Comparison of ENCODE assay signal across 24 cellular contexts in genomic region chr11:76141901-76142300, GRCh38.
"Had no signal": no experiment of that assay in that cellular context is flagged by ENCODE, and none has a peak within 500 bp of the region (broad histone marks: within the 10 kb centered on the region; RNA-seq: fewer than 3 reads in every experiment).

No MANE protein-coding gene starts in this region.

- DNase-seq: activated B cell treated with CpG ODN at 0.5 μM for 24 hours; activated CD4-positive, alpha-beta memory T cell treated with anti-CD3 and anti-CD28 coated beads for 36 hours; activated CD4-positive, alpha-beta T cell treated with anti-CD3 and anti-CD28 coated beads for 1 hour; activated CD4-positive, alpha-beta T cell treated with anti-CD3 and anti-CD28 coated beads, Interleukin-2, amount 10 ng/mL, durations not matched to agents 24 days and 14 days; activated CD8-positive, alpha-beta memory T cell treated with anti-CD3 and anti-CD28 coated beads, Interleukin-2, amount 50 U/mL, for 4 hours; activated naive CD4-positive, alpha-beta T cell treated with anti-CD3 and anti-CD28 coated beads, Interleukin-2, amount 50 U/mL, for 16 hours; activated naive CD8-positive, alpha-beta T cell treated with anti-CD3 and anti-CD28 coated beads, Interleukin-2, amount 10 ng/mL, durations not matched to agents 7 days and 5 days; adrenal gland; anterior cingulate cortex; MG63; MV-4-11; NCI-H1092 treated with DMSO at 0.1 percent for 48 hours; NCI-H1417 treated with DMSO at 0.1 percent for 48 hours; NCI-H1694; NCI-H2029 treated with DMSO at 0.1 percent for 48 hours; NCI-H510A treated with DMSO at 0.1 percent for 48 hours; NCI-H69; NK-92 treated with Interleukin-12 subunit alpha and Interleukin-12 subunit beta, amount 100 ng/mL, for 24 hours; OCI-M1; RPMI8226; SHP77; T-helper 17 cell; T-helper 9 cell had no signal

- H3K27ac ChIP-seq: adrenal gland had no signal

- H3K27me3 ChIP-seq: adrenal gland, MG63 had no signal

- H3K4me3 ChIP-seq: adrenal gland, MG63 had no signal

- H3K36me3 ChIP-seq: MG63 had no signal

- H3K9me3 ChIP-seq: adrenal gland, MG63 had no signal

- ATAC-seq: Panc1, T-helper 17 cell had no signal

- H3K4me1 ChIP-seq: adrenal gland had no signal
